9 cellular contexts compared by ENCODE assay signal in genomic region chr1:7616076-7616833, GRCh38.
DNase-seq lines count a peak whose midpoint lies in the region; ATAC-seq and TF ChIP-seq lines count a peak whose summit lies in the region.
"Had no signal": no experiment of that assay in that cellular context is flagged by ENCODE, and none has a peak within 500 bp of the region (broad histone marks: within the 10 kb centered on the region; RNA-seq: fewer than 3 reads in every experiment).

No MANE protein-coding gene starts in this region.

- no peaks in the 10 kb centered on the region for H3K4me1 ChIP-seq in thyroid gland

- no peak overlapping the region for H3K4me3 Mint-ChIP-seq in CD14-positive monocyte
- H3K4me3 Mint-ChIP-seq in activated naive CD8-positive, alpha-beta T cell treated with anti-CD3 and anti-CD28 coated beads, Interleukin-2, amount 50 U/mL, for 24 hours: no peak overlapping the region
- H3K4me3 Mint-ChIP-seq: memory B cell had no signal

- no peak for TF ChIP-seq RAD21 in Ishikawa (IDR thresholded peaks at IDR 0.05; ENCODE audit: low read depth)

- H3K36me3 ChIP-seq in thyroid gland: no peaks in the 10 kb centered on the region

- H3K4me3 ChIP-seq in thyroid gland (replicated peaks in 1 of 3): no peak overlapping the region

- DNase-seq in CD14-positive monocyte (ENCODE audit: low spot score) (peak; percentile 13), kidney glomerular epithelial cell (lab: John Stamatoyannopoulos, UW) (peak; percentile 16), thyroid gland (peak; percentile 62 to 79), NCI-H69 (lab: John Stamatoyannopoulos, UW) (no peak)
- peak; percentile 10 for DNase-seq in activated naive CD8-positive, alpha-beta T cell treated with anti-CD3 and anti-CD28 coated beads, Interleukin-2, amount 50 U/mL, for 24 hours

- H3K4me1 Mint-ChIP-seq in CD14-positive monocyte: no peaks in the 10 kb centered on the region
- H3K4me1 Mint-ChIP-seq in activated naive CD8-positive, alpha-beta T cell treated with anti-CD3 and anti-CD28 coated beads, Interleukin-2, amount 50 U/mL, for 24 hours: no peaks in the 10 kb centered on the region
- H3K4me1 Mint-ChIP-seq: memory B cell had no signal

- no peaks in the 10 kb centered on the region for H3K36me3 Mint-ChIP-seq in CD14-positive monocyte
- H3K36me3 Mint-ChIP-seq in activated naive CD8-positive, alpha-beta T cell treated with anti-CD3 and anti-CD28 coated beads, Interleukin-2, amount 50 U/mL, for 24 hours (ENCODE audit: low read depth): no peaks in the 10 kb centered on the region
- H3K36me3 Mint-ChIP-seq: memory B cell had no signal

- no peak overlapping the region for H3K27ac ChIP-seq in thyroid gland

- no peaks in the 10 kb centered on the region for H3K27me3 ChIP-seq in thyroid gland

- no peak for TF ChIP-seq POLR2A in thyroid gland (IDR thresholded peaks at IDR 0.05)

- H3K27ac Mint-ChIP-seq in CD14-positive monocyte: no peak overlapping the region
- no peak overlapping the region for H3K27ac Mint-ChIP-seq in activated naive CD8-positive, alpha-beta T cell treated with anti-CD3 and anti-CD28 coated beads, Interleukin-2, amount 50 U/mL, for 24 hours
- H3K27ac Mint-ChIP-seq: memory B cell had no signal

- peaks cover 2 to 6% (median 5%) of the 10 kb centered on the region in 3 donors for H3K27me3 Mint-ChIP-seq in CD14-positive monocyte (ENCODE audit: low read depth in 3 of 3)
- H3K27me3 Mint-ChIP-seq in activated naive CD8-positive, alpha-beta T cell treated with anti-CD3 and anti-CD28 coated beads, Interleukin-2, amount 50 U/mL, for 24 hours: peaks cover 8% of the 10 kb centered on the region

- no peak for ATAC-seq in activated naive CD8-positive, alpha-beta T cell treated with anti-CD3 and anti-CD28 coated beads, Interleukin-2, amount 50 U/mL, for 24 hours
- ATAC-seq in HG03378 (IDR thresholded peaks at IDR 0.05; ENCODE audit: unreplicated experiment) (no peak), GM18868 (IDR thresholded peaks at IDR 0.05; ENCODE audit: unreplicated experiment) (no peak)

- no peaks in the 10 kb centered on the region for H3K9me3 Mint-ChIP-seq in CD14-positive monocyte
- no peaks in the 10 kb centered on the region for H3K9me3 Mint-ChIP-seq in activated naive CD8-positive, alpha-beta T cell treated with anti-CD3 and anti-CD28 coated beads, Interleukin-2, amount 50 U/mL, for 24 hours
- H3K9me3 Mint-ChIP-seq: memory B cell had no signal

- intact Hi-C loops in CD14-positive monocyte (cut with micrococcal nuclease) (no loop called here), thyroid gland (cut with DNase I) (no loop called here)

- TF ChIP-seq CTCF in CD14-positive monocyte (IDR thresholded peaks at IDR 0.05) (no peak), thyroid gland (IDR thresholded peaks at IDR 0.05) (no peak)

- WGBS in thyroid gland, 2 donors: 23 to 24% methylated on average over 14 of the region's 14 CpGs

- no peak for TF ChIP-seq EP300 in Ishikawa (IDR thresholded peaks at IDR 0.05; ENCODE audit: borderline replicate concordance)

- H3K9me3 ChIP-seq in thyroid gland: no peaks in the 10 kb centered on the region

TF ChIP-seq in Ishikawa, 13 proteins besides CTCF, POLR2A, EP300 and RAD21:
- TF ChIP-seq TEAD4 (IDR thresholded peaks at IDR 0.05) (no peak), ZBTB7A (IDR thresholded peaks at IDR 0.05; ENCODE audit: low read depth) (no peak), NFIC (IDR thresholded peaks at IDR 0.05) (no peak), REST (IDR thresholded peaks at IDR 0.05; ENCODE audit: low read depth) (peak; percentile 95), TAF1 (IDR thresholded peaks at IDR 0.05; ENCODE audit: low read depth) (no peak)
TF ChIP-seq in Ishikawa: peak in this region for 1.
